14 cellular contexts compared by ENCODE assay signal in the genomic region with DNA sequence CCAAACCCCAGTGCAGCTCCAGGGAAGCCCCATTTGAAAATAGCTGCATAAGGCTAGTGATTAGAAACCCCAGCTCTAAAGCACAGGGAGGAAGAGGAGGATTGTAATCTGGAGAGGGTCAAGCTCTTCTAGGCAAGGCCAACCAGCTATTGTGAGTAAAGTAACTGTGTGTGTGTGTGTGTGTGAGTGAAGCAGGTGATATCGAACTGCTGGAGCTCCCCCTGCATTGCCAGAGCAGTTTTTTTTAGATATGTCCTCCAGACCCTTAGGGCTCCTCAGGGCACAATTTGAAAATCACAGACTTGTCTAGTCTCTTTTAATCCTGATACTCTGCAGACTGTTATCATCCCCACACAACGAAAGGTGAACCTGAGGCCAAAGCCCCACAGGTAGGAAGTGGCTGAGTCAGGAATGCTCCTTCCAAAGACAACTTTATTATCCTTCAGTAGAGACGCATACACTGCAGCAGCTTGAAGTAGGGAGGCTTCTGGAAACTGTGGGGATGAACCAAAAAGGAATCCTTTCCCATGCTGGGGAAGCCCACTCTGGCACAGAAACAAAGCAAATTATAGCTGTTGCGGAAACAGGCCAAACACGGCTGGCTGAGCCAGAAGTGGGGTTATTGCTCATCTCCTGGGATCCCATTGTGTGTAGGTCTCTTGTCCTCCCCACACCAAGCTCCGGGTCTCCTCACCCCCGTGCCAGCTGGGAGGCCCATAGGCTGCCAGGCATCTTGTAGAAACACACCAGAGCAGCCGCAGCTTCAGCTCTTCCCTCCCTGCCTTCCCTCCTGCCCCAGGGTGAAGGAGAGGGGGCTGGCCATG.
DNase-seq lines count a peak whose midpoint lies in the region; ATAC-seq and TF ChIP-seq lines count a peak whose summit lies in the region.
"Had no signal": no experiment of that assay in that cellular context is flagged by ENCODE, and none has a peak within 500 bp of the region (broad histone marks: within the 10 kb centered on the region; RNA-seq: fewer than 3 reads in every experiment).

No MANE protein-coding gene starts in this region.

- DNase-seq in BE2C = peak; percentile 43
- peak; percentile 40 for DNase-seq in SK-N-SH
- DNase-seq in left cardiac atrium = no peak
- DNase-seq in activated gamma-delta T cell treated with Interleukin-2 at 50 U/mL for 16 hours = no peak
- DNase-seq in EL = no peak
- no peak for DNase-seq in CD1c-positive myeloid dendritic cell (ENCODE audit: extremely low spot score)
- DNase-seq in activated CD4-positive, alpha-beta T cell treated with anti-CD3 and anti-CD28 coated beads for 48 hours = no peak
- DNase-seq: activated CD4-positive, alpha-beta T cell treated with anti-CD3 and anti-CD28 coated beads, Interleukin-2, amount 50 U/mL, for 4 hours; H9; NCI-H187; NCI-H774; T1000 had no signal

- CTCF ChIA-PET in SK-N-SH (lab: Yijun Ruan, JAX) = interaction anchor here (0.5 to 10.4 kb wide), 82 partner anchors 10 to 568 kb away, joined by 3 to 68 read pairs (median 4); a partner anchor contains a TSS

- H3K27ac ChIP-seq in SK-N-SH (ENCODE audit: low read depth in 2 of 2, low read length in 1 of 2) = peak overlapping the region; percentile 18 to 97; a peak in 3 of 4 replicates
- H3K27ac ChIP-seq in parathyroid adenoma = peak overlapping the region; percentile 41
- H3K27ac ChIP-seq: HL-60 had no signal

- H3K79me2 ChIP-seq in SK-N-SH (ENCODE audit: insufficient read depth) (no peaks in the 10 kb centered on the region), parathyroid adenoma (no peaks in the 10 kb centered on the region)

- H3K4me1 ChIP-seq in BE2C = peaks cover 34% of the 10 kb centered on the region
- H3K4me1 ChIP-seq in SK-N-SH (ENCODE audit: control insufficient read depth in 1 of 2, insufficient read depth in 2 of 2, low read depth in 1 of 2, low read length in 1 of 2) = peaks cover 6 to 32% of the 10 kb centered on the region in 2 experiments; a peak in 2 of 4 replicates
- H3K4me1 ChIP-seq in parathyroid adenoma = no peaks in the 10 kb centered on the region

- peak in 1 of 2 experiments; percentile 27; a peak in 2 of 4 replicates for TF ChIP-seq EP300 in SK-N-SH (IDR thresholded peaks at IDR 0.05; ENCODE audit: borderline replicate concordance in 1 of 2, low read depth in 1 of 2, low read length in 1 of 2)

- 64% methylated on average over 8 of the region's 8 CpGs for WGBS in SK-N-SH (ENCODE audit: low lambda C conversion rate)

- TF ChIP-seq CTCF in BE2C (IDR thresholded peaks at IDR 0.05; ENCODE audit: low read depth, low read length) = no peak
- TF ChIP-seq CTCF in SK-N-SH (IDR thresholded peaks at IDR 0.05) = no peak
- TF ChIP-seq CTCF in parathyroid adenoma (IDR thresholded peaks at IDR 0.05) = no peak

- H2AFZ ChIP-seq in SK-N-SH (ENCODE audit: low read depth) (0 out of 2 replicates have a peak overlapping the region, but pooled peaks have one; percentile 73), parathyroid adenoma (peak overlapping the region; percentile 29)

- intact Hi-C loops in left cardiac atrium (cut with DNase I) = loop anchor here (2.0 to 10.0 kb wide), 5 partner anchors 266 to 446 kb away; no protein-coding TSS in a partner anchor

- no peak for TF ChIP-seq RAD21 in SK-N-SH (IDR thresholded peaks at IDR 0.05; ENCODE audit: low read length)

- H3K36me3 ChIP-seq in BE2C (no peaks in the 10 kb centered on the region), SK-N-SH (replicated peaks in 1 of 2; ENCODE audit: control insufficient read depth in 1 of 2, insufficient read depth in 2 of 2, low read length in 1 of 2) (no peaks in the 10 kb centered on the region), parathyroid adenoma (ENCODE audit: control insufficient read depth, insufficient read depth, low read length) (no peaks in the 10 kb centered on the region)

- H3K4me3 ChIP-seq in BE2C (ENCODE audit: low read depth, low read length) (peak overlapping the region; percentile 45), SK-N-SH (ENCODE audit: low read depth in 2 of 2, low read length in 1 of 2) (no peak overlapping the region), parathyroid adenoma (ENCODE audit: low read depth, low read length) (no peak overlapping the region)

- H3K9ac ChIP-seq in SK-N-SH = no peak overlapping the region
- no peak overlapping the region for H3K9ac ChIP-seq in parathyroid adenoma

- no peaks in the 10 kb centered on the region for H3F3A ChIP-seq in SK-N-SH (replicated peaks; ENCODE audit: insufficient read depth)

- ATAC-seq in left cardiac atrium = peak; percentile 13 to 35

- H4K20me1 ChIP-seq in SK-N-SH (ENCODE audit: insufficient read depth) = no peaks in the 10 kb centered on the region

- no peaks in the 10 kb centered on the region for H3K9me3 ChIP-seq in BE2C
- no peaks in the 10 kb centered on the region for H3K9me3 ChIP-seq in SK-N-SH
- H3K9me3 ChIP-seq in parathyroid adenoma (ENCODE audit: control insufficient read depth, low read length) = no peaks in the 10 kb centered on the region

- POLR2A ChIA-PET in SK-N-SH (lab: Yijun Ruan, JAX) = interaction anchor here (0.5 to 3.5 kb wide), 4 partner anchors 22 to 256 kb away, joined by 3 to 27 read pairs (median 10); a partner anchor contains a TSS

- no peaks in the 10 kb centered on the region for H3K9me2 ChIP-seq in SK-N-SH

- H3K27me3 ChIP-seq in BE2C = no peaks in the 10 kb centered on the region
- H3K27me3 ChIP-seq in SK-N-SH (ENCODE audit: insufficient read depth) = no peaks in the 10 kb centered on the region
- H3K27me3 ChIP-seq in parathyroid adenoma (ENCODE audit: control insufficient read depth, insufficient read depth, low read length) = no peaks in the 10 kb centered on the region

- H3K4me2 ChIP-seq in SK-N-SH (peak overlapping the region; percentile 19; the same call in 1 of the 2 replicates), parathyroid adenoma (ENCODE audit: low read length) (no peak overlapping the region)

TF ChIP-seq in SK-N-SH, 30 proteins besides CTCF, POLR2A, EP300 and RAD21:
- TF ChIP-seq RXRA (IDR thresholded peaks at IDR 0.05; ENCODE audit: borderline replicate concordance, low read depth) (no peak), NRF1 (IDR thresholded peaks at IDR 0.05; ENCODE audit: low read depth, low read length) (no peak), MXI1 (IDR thresholded peaks at IDR 0.05; ENCODE audit: low read depth, low read length) (peak; percentile 4; the same call in 1 of the 2 replicates)

Comparison
In these comparisons a context has a peak if more than half of its experiments do, and no peak if none do; other contexts are left out.
1. DNase-seq: peak in BE2C (single experiment) and SK-N-SH (single experiment); none in left cardiac atrium (single experiment), activated gamma-delta T cell treated with Interleukin-2 at 50 U/mL for 16 hours (single experiment), EL (single experiment), CD1c-positive myeloid dendritic cell (single experiment) and activated CD4-positive, alpha-beta T cell treated with anti-CD3 and anti-CD28 coated beads for 48 hours (single experiment).